ENCODE assay signal across 18 cellular contexts in the genomic region with DNA sequence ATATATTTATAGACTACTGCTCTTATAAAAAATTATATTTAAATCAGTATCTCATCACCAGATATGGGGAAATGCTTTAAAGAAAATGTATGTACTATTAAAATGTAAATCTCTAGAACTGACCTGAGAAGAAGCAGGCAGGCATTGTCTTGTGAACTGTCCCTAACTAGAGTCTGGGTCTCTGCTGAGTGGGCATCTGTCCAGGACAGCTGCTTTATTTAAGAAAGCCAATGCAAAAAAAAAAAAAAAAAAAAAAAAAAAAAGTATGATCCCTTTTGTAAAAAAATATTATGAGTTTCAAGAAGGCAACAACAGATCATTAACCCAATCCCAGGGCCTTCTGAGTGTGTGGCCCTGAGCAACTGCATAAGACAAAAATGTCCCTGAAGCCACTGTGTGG.
A peak's percentile ranks its signal among the peaks of the same experiment; 100 is the strongest.
DNase-seq lines count a peak whose midpoint lies in the region; FAIRE-seq and TF ChIP-seq lines count a peak whose summit lies in the region.
"Had no signal": no experiment of that assay in that cellular context is flagged by ENCODE, and none has a peak within 500 bp of the region (broad histone marks: within the 10 kb centered on the region; RNA-seq: fewer than 3 reads in every experiment).

No MANE protein-coding gene starts in this region.

- no peak overlapping the region for H2BK5ac ChIP-seq in H1 (ENCODE audit: low read depth, low read length)

- peaks cover 38% of the 10 kb centered on the region for H3K4me1 Mint-ChIP-seq in neural progenitor cell
- H3K4me1 Mint-ChIP-seq: CD4-positive, alpha-beta memory T cell had no signal

- no peak overlapping the region for H3K4ac ChIP-seq in H1 (replicated peaks; ENCODE audit: insufficient read length, low read depth, low read length)

- H3K9ac ChIP-seq in H1 (replicated peaks in 1 of 4; ENCODE audit: extremely low read depth in 1 of 4, low read depth in 3 of 4, low read length in 3 of 4): no peak overlapping the region
- no peak overlapping the region for H3K9ac ChIP-seq in neural progenitor cell

- H3K4me2 ChIP-seq in H1 (ENCODE audit: insufficient read depth in 1 of 2, low read depth in 2 of 2, low read length in 2 of 2) (no peak overlapping the region), neural progenitor cell (no peak overlapping the region)
- H3K4me2 ChIP-seq: A549 had no signal

- TF ChIP-seq RAD21 in H1 (IDR thresholded peaks at IDR 0.05 in 1 of 2, conservative IDR thresholded peaks at IDR 0.05 in 1 of 2; ENCODE audit: low read depth in 2 of 2, low read length in 2 of 2): no peak

- CTCF ChIA-PET in H1 (lab: Charles Lee; ENCODE audit: partially characterized antibody): interaction anchor here (0.6 kb wide), 1 partner anchor 23 kb away, joined by 3 read pairs; no protein-coding TSS in a partner anchor

- H3K27me3 ChIP-seq in H1 (replicated peaks in 1 of 4; ENCODE audit: control insufficient read depth in 3 of 4, extremely low read depth in 1 of 4, insufficient read depth in 3 of 4, low read length in 3 of 4): no peaks in the 10 kb centered on the region; a peak in 1 of 7 replicates
- peaks cover 29% of the 10 kb centered on the region for H3K27me3 ChIP-seq in neural progenitor cell

- no peak for FAIRE-seq in H1 (lab: Jason Lieb, UNC)
- FAIRE-seq: A549, G401.6, GM12892 had no signal

- no peak overlapping the region for H3K23ac ChIP-seq in H1 (ENCODE audit: insufficient read length)

- H2BK120ac ChIP-seq in H1 (replicated peaks; ENCODE audit: low read depth, low read length): no peak overlapping the region

- H3K79me1 ChIP-seq in H1 (ENCODE audit: low read depth, low read length): no peaks in the 10 kb centered on the region

- H3K4me1 ChIP-seq in H1 (replicated peaks in 1 of 4; ENCODE audit: control insufficient read depth in 3 of 4, insufficient read depth in 4 of 4, low read length in 3 of 4) (no peaks in the 10 kb centered on the region), neural progenitor cell (peaks cover 11% of the 10 kb centered on the region)
- H3K4me1 ChIP-seq: A549, Caco-2 had no signal

- no peak overlapping the region for H4K91ac ChIP-seq in H1 (replicated peaks; ENCODE audit: insufficient read length, low read length)

- no peaks in the 10 kb centered on the region for H3K27me3 Mint-ChIP-seq in neural progenitor cell (ENCODE audit: insufficient read depth, low read depth)

- peaks cover 61% of the 10 kb centered on the region for H3K36me3 Mint-ChIP-seq in neural progenitor cell
- H3K36me3 Mint-ChIP-seq: CD4-positive, alpha-beta memory T cell had no signal

- H3K14ac ChIP-seq in H1 (ENCODE audit: insufficient read length): no peak overlapping the region

- H3K9me3 ChIP-seq in H1 (ENCODE audit: insufficient read depth in 2 of 2, low read depth in 1 of 2, low read length in 1 of 2): no peaks in the 10 kb centered on the region
- no peaks in the 10 kb centered on the region for H3K9me3 ChIP-seq in neural progenitor cell (ENCODE audit: low read depth)
- H3K9me3 ChIP-seq: A549, Caco-2 had no signal

- no peak for TF ChIP-seq EP300 in H1 (IDR thresholded peaks at IDR 0.05; ENCODE audit: borderline replicate concordance in 1 of 2, low read depth in 2 of 2, low read length in 2 of 2)

- no peaks in the 10 kb centered on the region for H3K36me3 ChIP-seq in H1 (ENCODE audit: control insufficient read depth in 2 of 4, insufficient read depth in 4 of 4, low read length in 3 of 4)
- H3K36me3 ChIP-seq in neural progenitor cell: no peaks in the 10 kb centered on the region

- no peak overlapping the region for H2BK12ac ChIP-seq in H1 (ENCODE audit: low read depth, low read length)

- H3K56ac ChIP-seq in H1 (replicated peaks; ENCODE audit: insufficient read length, low read depth, low read length): no peak overlapping the region

- peaks cover 2% of the 10 kb centered on the region for H3F3A ChIP-seq in neural progenitor cell (ENCODE audit: low read depth)

- H3K4me3 ChIP-seq in H1 (ENCODE audit: extremely low read depth in 1 of 4, insufficient read depth in 2 of 4, low read depth in 3 of 4, low read length in 4 of 4) (no peak overlapping the region), neural progenitor cell (no peak overlapping the region)
- H3K4me3 ChIP-seq: A549 had no signal

- no peak overlapping the region for H2BK20ac ChIP-seq in H1 (ENCODE audit: low read length)

- peak overlapping the region; percentile 3; the same call in 1 of the 2 replicates for H2AFZ ChIP-seq in H1 (ENCODE audit: low read length)
- no peak overlapping the region for H2AFZ ChIP-seq in neural progenitor cell (replicated peaks)

- no peak overlapping the region for H4K8ac ChIP-seq in H1 (ENCODE audit: extremely low read depth, insufficient read depth, low read length)

- no peak overlapping the region for H3K18ac ChIP-seq in H1 (ENCODE audit: extremely low read depth, low read length)

- TF ChIP-seq CTCF in H1 (IDR thresholded peaks at IDR 0.05; ENCODE audit: control extremely low read depth in 1 of 3, insufficient read depth in 1 of 3, low read depth in 1 of 3, low read length in 3 of 3): no peak
- no peak for TF ChIP-seq CTCF in neural progenitor cell (IDR thresholded peaks at IDR 0.05)

- peaks cover 0 to 2% of the 10 kb centered on the region in 2 experiments for H4K20me1 ChIP-seq in H1 (replicated peaks in 1 of 2; ENCODE audit: control insufficient read depth in 1 of 2, insufficient read depth in 2 of 2, low read length in 2 of 2)
- peaks cover under 1% of the 10 kb centered on the region for H4K20me1 ChIP-seq in neural progenitor cell (ENCODE audit: low read depth)

- H3K23me2 ChIP-seq in H1 (ENCODE audit: low read depth, low read length): no peaks in the 10 kb centered on the region

- peak overlapping the region; percentile 74 for H3K27ac Mint-ChIP-seq in neural progenitor cell
- H3K27ac Mint-ChIP-seq: CD4-positive, alpha-beta memory T cell; H9 had no signal

- H3K79me2 ChIP-seq in H1 (ENCODE audit: control insufficient read depth in 1 of 2, insufficient read depth in 2 of 2, low read length in 2 of 2): no peaks in the 10 kb centered on the region
- H3K79me2 ChIP-seq in neural progenitor cell (ENCODE audit: low read depth): no peaks in the 10 kb centered on the region

- no peak overlapping the region for H2BK15ac ChIP-seq in H1 (ENCODE audit: low read length)

- no peaks in the 10 kb centered on the region for H3K9me3 Mint-ChIP-seq in neural progenitor cell
- H3K9me3 Mint-ChIP-seq: H9 had no signal

- H2AK5ac ChIP-seq in H1 (ENCODE audit: low read depth, low read length): no peak overlapping the region

- no peak overlapping the region for H3K4me3 Mint-ChIP-seq in neural progenitor cell
- H3K4me3 Mint-ChIP-seq: H9 had no signal

- no peak for TF ChIP-seq POLR2A in H1 (IDR thresholded peaks at IDR 0.05; ENCODE audit: control extremely low read depth in 1 of 2, low read depth in 2 of 2, low read length in 2 of 2)

- DNase-seq in NCI-H1694 (lab: John Stamatoyannopoulos, UW) (peak; percentile 9), NCI-H1694 treated with DMSO at 0.1 percent for 48 hours (lab: John Stamatoyannopoulos, UW) (no peak), NCI-H524 treated with DMSO at 0.1 percent for 48 hours (lab: John Stamatoyannopoulos, UW) (peak; percentile 9), H1 (ENCODE audit: low read depth in 1 of 2, low spot score in 2 of 2) (no peak), neural progenitor cell (ENCODE audit: low spot score) (no peak), COLO668 (lab: John Stamatoyannopoulos, UW; ENCODE audit: unreplicated experiment) (no peak), Ammon's horn (ENCODE audit: low spot score) (no peak)
- DNase-seq: 8988T; ACHN; AML-193; C1 segment of cervical spinal cord; Caco-2; CD4-positive, alpha-beta memory T cell; DND-41; H9 had no signal

- H4K5ac ChIP-seq in H1 (ENCODE audit: insufficient read length, low read depth, low read length): no peak overlapping the region

- POLR2A ChIA-PET in H1 (lab: Charles Lee; ENCODE audit: partially characterized antibody): no interaction called here

- H3K27ac ChIP-seq in H1 (ENCODE audit: low read depth, low read length): no peak overlapping the region
- no peak overlapping the region for H3K27ac ChIP-seq in neural progenitor cell
- H3K27ac ChIP-seq: A549 had no signal

TF ChIP-seq in H1, 55 proteins besides CTCF, POLR2A, EP300 and RAD21 (continues in another document):
- TF ChIP-seq TEAD4 (IDR thresholded peaks at IDR 0.05; ENCODE audit: low read depth, low read length) (no peak), CBX5 (IDR thresholded peaks at IDR 0.05; ENCODE audit: low read depth, low read length) (no peak)

Comparison
In these comparisons a context has a peak if more than half of its experiments do, and no peak if none do; other contexts are left out.
1. DNase-seq: peak in NCI-H1694 (single experiment) and NCI-H524 treated with DMSO at 0.1 percent for 48 hours (single experiment); none in NCI-H1694 treated with DMSO at 0.1 percent for 48 hours (single experiment), H1 (0 of 2), neural progenitor cell (single experiment), COLO668 (single experiment) and Ammon's horn (single experiment).